13 cellular contexts compared by ENCODE assay signal in genomic region chr2:126660068-126660467, GRCh38. TPM values are rescaled to one million over a fixed set of nuclear protein-coding genes. Genes with fewer than 3 reads are reported as not detected.
DNase-seq lines count a peak whose midpoint lies in the region; ATAC-seq and TF ChIP-seq lines count a peak whose summit lies in the region.
"Had no signal": no experiment of that assay in that cellular context is flagged by ENCODE, and none has a peak within 500 bp of the region (broad histone marks: within the 10 kb centered on the region; RNA-seq: fewer than 3 reads in every experiment).

No MANE protein-coding gene starts in this region.

- no peak overlapping the region for H2AFZ ChIP-seq in parathyroid adenoma

- peaks cover 94% of the 10 kb centered on the region for H3K4me1 Mint-ChIP-seq in central memory CD8-positive, alpha-beta T cell
- peaks cover 9% of the 10 kb centered on the region for H3K4me1 Mint-ChIP-seq in glutamatergic neuron (ENCODE audit: low read depth, unreplicated experiment)

- DNase-seq in HL-60 (ENCODE audit: low read depth in 1 of 2, low spot score in 1 of 2): no peak
- no peak for DNase-seq in central memory CD8-positive, alpha-beta T cell (ENCODE audit: low spot score in 2 of 2)
- DNase-seq in stimulated activated CD4-positive, alpha-beta T cell treated with anti-CD3 and anti-CD28 coated beads, Interleukin-12 subunit alpha, Interleukin-12 subunit beta, amount 100 ng/mL, for 4 hours: no peak
- no peak for DNase-seq in glutamatergic neuron
- DNase-seq in nucleus accumbens (lab: John Stamatoyannopoulos, UW): no peak
- DNase-seq: activated CD8-positive, alpha-beta memory T cell treated with anti-CD3 and anti-CD28 coated beads, Interleukin-2, amount 50 U/mL, for 4 hours; GOT3; kidney glomerular epithelial cell; NCI-H2107 had no signal

- peaks cover 34% of the 10 kb centered on the region for H3K36me3 Mint-ChIP-seq in central memory CD8-positive, alpha-beta T cell (ENCODE audit: insufficient read depth)
- no peaks in the 10 kb centered on the region for H3K36me3 Mint-ChIP-seq in glutamatergic neuron (ENCODE audit: unreplicated experiment)

- peak overlapping the region; percentile 91 to 100 (median 100); a peak in 21 of 22 replicates for H3K27ac ChIP-seq in BLaER1 treated with 17β-estradiol and CSF1 and Interleukin-3, amounts not matched to agents 10 nM and 100 nM
- peak overlapping the region; percentile 96 for H3K27ac ChIP-seq in HL-60 (replicated peaks)
- H3K27ac ChIP-seq in parathyroid adenoma: peak overlapping the region; percentile 17
- H3K27ac ChIP-seq: KMS-11 had no signal

- ATAC-seq in central memory CD8-positive, alpha-beta T cell (replicated peaks; ENCODE audit: extremely low read depth, poor library complexity, severe bottlenecking): no peak
- no peak for ATAC-seq in GM19395 (IDR thresholded peaks at IDR 0.05; ENCODE audit: unreplicated experiment)

- H3K27ac Mint-ChIP-seq in central memory CD8-positive, alpha-beta T cell (ENCODE audit: low read depth): peak overlapping the region; percentile 98
- no peak overlapping the region for H3K27ac Mint-ChIP-seq in glutamatergic neuron (ENCODE audit: unreplicated experiment)

- peak overlapping the region; percentile 96 for H3K4me3 Mint-ChIP-seq in central memory CD8-positive, alpha-beta T cell
- no peak overlapping the region for H3K4me3 Mint-ChIP-seq in glutamatergic neuron (ENCODE audit: unreplicated experiment)

- H3K9me3 Mint-ChIP-seq in central memory CD8-positive, alpha-beta T cell: no peaks in the 10 kb centered on the region
- H3K9me3 Mint-ChIP-seq in glutamatergic neuron (ENCODE audit: unreplicated experiment): peaks cover 8% of the 10 kb centered on the region

- H3K36me3 ChIP-seq in BLaER1 treated with 17β-estradiol and CSF1 and Interleukin-3, amounts not matched to agents 10 nM and 100 nM: peaks cover 0 to 80% (median 56%) of the 10 kb centered on the region in 11 experiments; a peak in 17 of 22 replicates
- no peaks in the 10 kb centered on the region for H3K36me3 ChIP-seq in parathyroid adenoma (ENCODE audit: control insufficient read depth, insufficient read depth, low read length)

- H4K20me1 ChIP-seq in BLaER1 treated with 17β-estradiol and CSF1 and Interleukin-3, amounts not matched to agents 10 nM and 100 nM: peaks cover 9 to 72% (median 62%) of the 10 kb centered on the region in 11 experiments; a peak in 20 of 22 replicates

- H3K27me3 ChIP-seq in BLaER1 treated with 17β-estradiol and CSF1 and Interleukin-3, amounts not matched to agents 10 nM and 100 nM: no peaks in the 10 kb centered on the region
- H3K27me3 ChIP-seq in HL-60 (ENCODE audit: insufficient read depth, poor library complexity, severe bottlenecking) (no peaks in the 10 kb centered on the region), parathyroid adenoma (ENCODE audit: control insufficient read depth, insufficient read depth, low read length) (no peaks in the 10 kb centered on the region)

- no peaks in the 10 kb centered on the region for H3K27me3 Mint-ChIP-seq in central memory CD8-positive, alpha-beta T cell
- H3K27me3 Mint-ChIP-seq in glutamatergic neuron (ENCODE audit: unreplicated experiment): peaks cover 10% of the 10 kb centered on the region

- H3K9me3 ChIP-seq in BLaER1 treated with 17β-estradiol and CSF1 and Interleukin-3, amounts not matched to agents 10 nM and 100 nM (replicated peaks in 1 of 11): no peaks in the 10 kb centered on the region
- H3K9me3 ChIP-seq in parathyroid adenoma (ENCODE audit: control insufficient read depth, low read length): no peaks in the 10 kb centered on the region

- H3K4me2 ChIP-seq in BLaER1 treated with 17β-estradiol and CSF1 and Interleukin-3, amounts not matched to agents 10 nM and 100 nM: peak overlapping the region; percentile 91 to 99 (median 95)
- no peak overlapping the region for H3K4me2 ChIP-seq in parathyroid adenoma (ENCODE audit: low read length)
- H3K4me2 ChIP-seq: KMS-11 had no signal

- H3K9ac ChIP-seq in BLaER1 treated with 17β-estradiol and CSF1 and Interleukin-3, amounts not matched to agents 10 nM and 100 nM: peak overlapping the region; percentile 51 to 100 (median 100); a peak in 19 of 22 replicates
- no peak overlapping the region for H3K9ac ChIP-seq in parathyroid adenoma
- H3K9ac ChIP-seq: KMS-11 had no signal

- TF ChIP-seq CTCF in HL-60 (IDR thresholded peaks at IDR 0.05; ENCODE audit: insufficient read depth, low read length) (no peak), parathyroid adenoma (IDR thresholded peaks at IDR 0.05) (no peak), glutamatergic neuron (IDR thresholded peaks at IDR 0.05; ENCODE audit: partially characterized antibody, unreplicated experiment) (no peak)

- peaks cover 76 to 90% (median 77%) of the 10 kb centered on the region in 10 experiments for H3K4me1 ChIP-seq in BLaER1 treated with 17β-estradiol and CSF1 and Interleukin-3, amounts not matched to agents 10 nM and 100 nM
- peaks cover 6% of the 10 kb centered on the region for H3K4me1 ChIP-seq in parathyroid adenoma

- H3K79me2 ChIP-seq in parathyroid adenoma: peaks cover 2% of the 10 kb centered on the region

- H3K4me3 ChIP-seq in BLaER1 treated with 17β-estradiol and CSF1 and Interleukin-3, amounts not matched to agents 10 nM and 100 nM: peak overlapping the region in 7 of 10 experiments; percentile 1 to 97 (median 92); a peak in 10 of 20 replicates
- no peak overlapping the region for H3K4me3 ChIP-seq in HL-60 (replicated peaks; ENCODE audit: insufficient read depth, low read length)
- no peak overlapping the region for H3K4me3 ChIP-seq in parathyroid adenoma (ENCODE audit: low read depth, low read length)

RNA-seq across cellular contexts. Expression of gene GYPC, which starts 4.1 kb away (rescaled TPM):
- total RNA-seq in glutamatergic neuron (ENCODE audit: unreplicated experiment): 2.0 TPM

Comparison
In these comparisons a context has a peak if more than half of its experiments do, and no peak if none do; other contexts are left out.
1. H3K27ac ChIP-seq: peak in every context shown above with its lines; median percentile 100 in BLaER1 treated with 17β-estradiol and CSF1 and Interleukin-3, amounts not matched to agents 10 nM and 100 nM; 96 in HL-60; 17 in parathyroid adenoma.
2. H3K4me3 ChIP-seq: peak in BLaER1 treated with 17β-estradiol and CSF1 and Interleukin-3, amounts not matched to agents 10 nM and 100 nM (7 of 10); none in HL-60 (single experiment) and parathyroid adenoma (single experiment).